In the genomic region with DNA sequence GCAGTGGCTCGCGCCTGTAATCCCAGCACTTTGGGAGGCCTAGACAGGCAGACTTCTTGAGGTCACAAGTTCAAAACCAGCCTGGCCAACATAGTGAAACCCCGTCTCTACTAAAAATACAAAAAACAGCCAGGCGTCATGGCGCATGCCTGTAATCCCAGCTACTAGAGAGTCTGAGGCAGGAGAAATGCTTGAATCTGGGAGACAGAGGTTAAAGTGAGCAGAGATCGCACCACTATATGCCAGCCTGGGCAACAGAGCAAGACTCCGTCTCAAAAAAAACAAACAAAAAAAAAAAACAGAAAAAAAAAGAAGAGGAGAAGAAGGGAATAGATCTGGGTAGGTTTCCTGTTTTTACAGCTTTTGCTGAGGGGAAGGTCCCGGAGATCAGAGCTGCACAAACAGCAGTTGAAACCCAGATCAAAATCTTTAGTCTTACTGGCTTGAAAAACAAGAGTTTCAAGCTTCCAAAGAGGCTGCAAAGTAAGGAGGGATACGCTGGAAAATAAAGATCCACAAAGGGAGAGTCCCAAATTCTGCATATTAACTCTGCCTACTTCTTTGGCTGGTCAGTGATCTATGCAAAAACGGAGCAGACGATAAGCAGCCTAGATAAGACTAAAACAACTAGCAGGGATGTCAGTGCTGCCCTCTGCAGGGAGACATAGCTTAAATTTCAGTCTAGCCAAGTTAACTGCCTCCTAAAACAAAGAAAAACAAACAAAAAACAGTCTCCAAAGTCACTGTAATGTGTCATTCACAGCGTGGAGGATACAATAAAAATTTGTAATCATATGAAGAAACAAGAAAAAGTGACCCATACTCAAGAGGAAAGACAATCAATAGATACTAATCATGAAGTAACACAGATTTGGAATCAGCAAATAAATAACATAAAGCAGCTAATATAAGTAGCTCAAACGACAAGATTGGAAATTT, we compare ENCODE assay signal across 8 cellular contexts.
DNase-seq lines count a peak whose midpoint lies in the region; ATAC-seq and TF ChIP-seq lines count a peak whose summit lies in the region.

No MANE protein-coding gene starts in this region.

- DNase-seq in Caki2 (ENCODE audit: low read depth) (peak; percentile 66), HuH-7 (ENCODE audit: low spot score) (peak; percentile 33), T-helper 2 cell (peak in 3 of 5 experiments; percentile 2 to 73 (median 36)), mammary epithelial cell (peak; percentile 6), kidney tubule cell (ENCODE audit: low spot score) (peak; percentile 47)
- DNase-seq in stimulated activated CD8-positive, alpha-beta memory T cell treated with anti-CD3 and anti-CD28 coated beads, Interleukin-4, amount 100 ng/mL, for 24 hours (ENCODE audit: low read depth), result peak; percentile 9

- dilution Hi-C loops in mammary epithelial cell (cut with HindIII; ENCODE audit: low sequenced_read_pairs), result loop anchor here (5.0 kb wide), 2 partner anchors 79 to 216 kb away; no protein-coding TSS in a partner anchor

- no peak overlapping the region for H3K9ac ChIP-seq in mammary epithelial cell (ENCODE audit: insufficient read depth, low read length)

- intact Hi-C loops in mammary epithelial cell (cut with micrococcal nuclease), result no loop called here

- no peaks in the 10 kb centered on the region for H3K27me3 ChIP-seq in mammary epithelial cell (ENCODE audit: insufficient read depth, low read length)

- H3K4me3 ChIP-seq in mammary epithelial cell (replicated peaks in 1 of 3; ENCODE audit: insufficient read depth in 1 of 3, low read depth in 2 of 3, low read length in 3 of 3), result no peak overlapping the region

- H3K36me3 ChIP-seq in mammary epithelial cell (ENCODE audit: insufficient read depth, low read length), result no peaks in the 10 kb centered on the region

- no peak overlapping the region for H3K4me2 ChIP-seq in mammary epithelial cell (ENCODE audit: insufficient read depth, low read depth, low read length)

- no peak overlapping the region for H3K27ac ChIP-seq in mammary epithelial cell (ENCODE audit: insufficient read depth, low read depth, low read length)

- CTCF ChIA-PET in mammary epithelial cell (lab: Charles Lee; ENCODE audit: low non-redundant PET), result interaction anchor here (0.6 to 1.3 kb wide), 3 partner anchors 96 to 156 kb away, joined by 3 to 7 read pairs (median 5); no protein-coding TSS in a partner anchor

- WGBS in mammary epithelial cell (ENCODE audit: low coverage, missing lambda C conversion rate), result 75% methylated on average over 13 of the region's 13 CpGs

- H3K79me2 ChIP-seq in mammary epithelial cell (ENCODE audit: insufficient read depth, low read length), result peaks cover 91% of the 10 kb centered on the region

- no peak overlapping the region for H2AFZ ChIP-seq in mammary epithelial cell (ENCODE audit: low read depth, low read length)

- H3K9me3 ChIP-seq in mammary epithelial cell (replicated peaks; ENCODE audit: insufficient read depth, low read length), result no peaks in the 10 kb centered on the region

- no peak for ATAC-seq in GM18861 (IDR thresholded peaks at IDR 0.05; ENCODE audit: unreplicated experiment)
- no peak for ATAC-seq in GM21619 (IDR thresholded peaks at IDR 0.05; ENCODE audit: unreplicated experiment)

- no peaks in the 10 kb centered on the region for H4K20me1 ChIP-seq in mammary epithelial cell (ENCODE audit: insufficient read depth, low read length)

- peak; percentile 63 to 66 for TF ChIP-seq CTCF in mammary epithelial cell (conservative IDR thresholded peaks at IDR 0.05 in 1 of 2, IDR thresholded peaks at IDR 0.05 in 1 of 2; ENCODE audit: extremely low read depth in 1 of 2, insufficient read depth in 1 of 2, low read depth in 1 of 2, low read length in 2 of 2)

- no peaks in the 10 kb centered on the region for H3K4me1 ChIP-seq in mammary epithelial cell (ENCODE audit: insufficient read depth, low read length)

- BruUV-seq in mammary epithelial cell (replicated peaks; lab: Mats Ljungman, UMichigan), result no TSS peak

- in situ Hi-C loops in Caki2 (cut with HindIII; ENCODE audit: low pct_unique_long_range_greater_than_20kb, low sequenced_read_pairs) (no loop called here), mammary epithelial cell (cut with MboI; ENCODE audit: low sequenced_read_pairs in 2 of 2) (no loop called here)

Comparison
In these comparisons a context has a peak if more than half of its experiments do, and no peak if none do; other contexts are left out.
1. DNase-seq: peak in every context shown above with its lines; median percentile 66 in Caki2; 47 in kidney tubule cell; 36 in T-helper 2 cell; 33 in HuH-7; 9 in stimulated activated CD8-positive, alpha-beta memory T cell treated with anti-CD3 and anti-CD28 coated beads, Interleukin-4, amount 100 ng/mL, for 24 hours; 6 in mammary epithelial cell.